Comparison of ENCODE assay signal across 1 cellular context in the genomic region with DNA sequence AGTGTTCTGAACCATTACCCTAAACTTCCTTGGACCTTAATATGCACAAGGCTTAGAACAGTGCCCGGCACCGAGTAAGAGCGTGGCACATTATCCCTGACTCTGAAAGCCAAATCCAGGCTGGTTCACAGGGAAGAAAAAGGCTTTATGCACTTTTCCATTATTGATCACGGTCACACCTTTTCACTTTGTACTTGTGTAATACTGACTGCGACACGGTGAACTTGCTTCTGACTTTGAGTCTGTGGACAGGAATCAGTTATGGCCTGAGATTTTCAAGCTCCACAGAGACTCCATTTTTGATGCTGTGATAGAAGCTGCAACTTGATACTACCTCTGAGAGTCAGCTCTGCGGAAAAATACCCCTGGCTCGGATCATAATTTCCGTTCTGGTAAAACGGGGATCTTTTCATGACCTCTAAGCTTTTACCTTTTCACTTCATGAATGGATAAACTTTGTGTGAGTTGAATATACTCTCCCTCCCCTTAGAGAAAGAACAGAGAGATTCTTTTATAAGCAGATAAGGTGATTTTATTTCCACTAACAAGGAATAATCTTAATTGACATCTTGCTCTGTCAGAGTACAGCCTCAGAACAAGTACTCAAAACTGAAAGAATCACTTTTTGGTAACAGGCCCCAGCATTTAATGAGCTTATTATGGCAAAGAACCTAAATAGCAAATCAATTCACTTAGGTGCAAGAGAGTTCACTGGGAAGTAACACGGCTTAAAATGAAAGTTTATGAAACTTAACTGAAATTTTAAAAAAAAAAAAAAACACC.
TF ChIP-seq lines count a peak whose summit lies in the region.

No MANE protein-coding gene starts in this region.

TF ChIP-seq in HEK293T, 16 proteins besides CTCF, POLR2A, EP300 and RAD21:
- TF ChIP-seq SUZ12 (IDR thresholded peaks at IDR 0.05) (no peak), SP1 (IDR thresholded peaks at IDR 0.05) (no peak), CTBP1 (IDR thresholded peaks at IDR 0.05; ENCODE audit: borderline replicate concordance) (no peak), LEF1 (IDR thresholded peaks at IDR 0.05; ENCODE audit: borderline replicate concordance) (no peak), L3MBTL2 (conservative IDR thresholded peaks at IDR 0.05) (no peak), FOXA1 (IDR thresholded peaks at IDR 0.05) (no peak), ZNF384 (IDR thresholded peaks at IDR 0.05) (no peak), NFRKB (IDR thresholded peaks at IDR 0.05) (no peak), BHLHE40 (IDR thresholded peaks at IDR 0.05; ENCODE audit: borderline replicate concordance) (no peak), ARNT (IDR thresholded peaks at IDR 0.05) (no peak), FOXM1 (IDR thresholded peaks at IDR 0.05; ENCODE audit: borderline replicate concordance) (no peak)
- TF ChIP-seq, protein P1, sequence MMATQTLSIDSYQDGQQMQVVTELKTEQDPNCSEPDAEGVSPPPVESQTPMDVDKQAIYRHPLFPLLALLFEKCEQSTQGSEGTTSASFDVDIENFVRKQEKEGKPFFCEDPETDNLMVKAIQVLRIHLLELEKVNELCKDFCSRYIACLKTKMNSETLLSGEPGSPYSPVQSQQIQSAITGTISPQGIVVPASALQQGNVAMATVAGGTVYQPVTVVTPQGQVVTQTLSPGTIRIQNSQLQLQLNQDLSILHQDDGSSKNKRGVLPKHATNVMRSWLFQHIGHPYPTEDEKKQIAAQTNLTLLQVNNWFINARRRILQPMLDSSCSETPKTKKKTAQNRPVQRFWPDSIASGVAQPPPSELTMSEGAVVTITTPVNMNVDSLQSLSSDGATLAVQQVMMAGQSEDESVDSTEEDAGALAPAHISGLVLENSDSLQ (IDR thresholded peaks at IDR 0.05): no peak
